ENCODE assay signal across 9 cellular contexts in genomic region chr17:49132699-49133364, GRCh38. TPM values are rescaled to one million over a fixed set of nuclear protein-coding genes. Genes with fewer than 3 reads are reported as not detected.
DNase-seq lines count a peak whose midpoint lies in the region; ATAC-seq and TF ChIP-seq lines count a peak whose summit lies in the region.
"Had no signal": no experiment of that assay in that cellular context is flagged by ENCODE, and none has a peak within 500 bp of the region (broad histone marks: within the 10 kb centered on the region; RNA-seq: fewer than 3 reads in every experiment).

Gene B4GALNT2, plus strand, starts transcription at chr17:49132769. Its CDS starts 24 bp downstream, at chr17:49132793.

- H3K27me3 ChIP-seq in ascending aorta, result peaks cover 10% of the 10 kb centered on the region
- no peaks in the 10 kb centered on the region for H3K27me3 ChIP-seq in testis

- H3K27ac ChIP-seq in ascending aorta (no peak within 1 kb of the TSS), testis (no peak within 1 kb of the TSS)

- WGBS in testis, 2 donors, result 3 to 5% methylated on average over 40 to 60 of the region's 65 CpGs

- TF ChIP-seq CTCF in ascending aorta (IDR thresholded peaks at IDR 0.05) (no peak), testis (IDR thresholded peaks at IDR 0.05) (no peak)

- H3K9me3 ChIP-seq in ascending aorta, result no peaks in the 10 kb centered on the region
- no peaks in the 10 kb centered on the region for H3K9me3 ChIP-seq in testis

- TF ChIP-seq POLR2A in testis (IDR thresholded peaks at IDR 0.05), result no peak

- DNase-seq in activated CD8-positive, alpha-beta memory T cell treated with anti-CD3 and anti-CD28 coated beads for 24 hours, result peak; percentile 61
- no peak for DNase-seq in activated CD8-positive, alpha-beta memory T cell treated with anti-CD3 and anti-CD28 coated beads, Interleukin-2, amount 50 U/mL, for 4 hours
- DNase-seq in ascending aorta (ENCODE audit: low spot score in 2 of 2) (no peak), left kidney (ENCODE audit: low read depth, low spot score) (peak; percentile 63), testis (peak; percentile 19), SW 1271 (lab: John Stamatoyannopoulos, UW) (no peak), NCI-H2196 treated with DMSO at 0.1 percent for 48 hours (lab: John Stamatoyannopoulos, UW; ENCODE audit: unreplicated experiment) (no peak)

- H3K4me1 ChIP-seq in ascending aorta, result no peaks in the 10 kb centered on the region
- H3K4me1 ChIP-seq in testis, result no peaks in the 10 kb centered on the region

- intact Hi-C loops in ascending aorta (cut with DNase I) (no loop called here), testis (cut with DNase I; ENCODE audit: low total_unique reads) (no loop called here)

- ATAC-seq in GM18909 (IDR thresholded peaks at IDR 0.05; ENCODE audit: poor library complexity, unreplicated experiment), result no peak

- no peaks in the 10 kb centered on the region for H3K36me3 ChIP-seq in ascending aorta
- H3K36me3 ChIP-seq in testis (ENCODE audit: low read depth, missing control alignments), result no peaks in the 10 kb centered on the region

- H3K4me3 ChIP-seq in ascending aorta (peak within 1 kb of the TSS; percentile 34 to 39), testis (peak within 1 kb of the TSS; percentile 21 to 36)

RNA-seq across cellular contexts. Expression of gene B4GALNT2, which starts in this region (rescaled TPM):
- not detected for total RNA-seq in ascending aorta
- under 1 TPM; 0.24 to 0.37 TPM for total RNA-seq in testis
- polyA plus RNA-seq in testis (ENCODE audit: insufficient read depth, low read depth, low replicate concordance), result 0.69 TPM
- total RNA-seq: pulmonary artery endothelial cell had no signal

Comparison
In these comparisons a context has a peak if more than half of its experiments do, and no peak if none do; other contexts are left out.
1. DNase-seq: peak in activated CD8-positive, alpha-beta memory T cell treated with anti-CD3 and anti-CD28 coated beads for 24 hours (single experiment) and left kidney (single experiment); none in activated CD8-positive, alpha-beta memory T cell treated with anti-CD3 and anti-CD28 coated beads, Interleukin-2, amount 50 U/mL, for 4 hours (single experiment), ascending aorta (0 of 2), SW 1271 (0 of 2) and NCI-H2196 treated with DMSO at 0.1 percent for 48 hours (single experiment).
2. Peak in DNase-seq and H3K4me3 ChIP-seq in testis; RNA of the gene not detected or under 1 TPM.